ENCODE assay signal across 2 cellular contexts in the genomic region with DNA sequence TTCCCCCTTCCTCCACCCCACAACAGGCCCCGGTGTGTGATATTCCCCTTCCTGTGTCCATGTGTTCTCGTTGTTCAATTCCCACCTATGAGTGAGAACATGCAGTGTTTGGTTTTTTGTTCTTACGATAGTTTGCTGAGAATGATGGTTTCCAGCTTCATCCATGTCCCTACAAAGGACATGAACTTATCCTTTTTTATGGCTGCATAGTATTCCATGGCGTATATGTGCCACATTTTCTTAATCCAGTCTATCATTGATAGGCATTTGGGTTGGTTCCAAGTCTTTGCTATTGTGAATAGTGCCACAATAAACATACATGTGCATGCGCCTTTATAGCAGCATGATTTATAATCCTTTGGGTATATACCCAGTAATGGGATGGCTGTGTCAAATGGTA. TPM values are rescaled to one million over a fixed set of nuclear protein-coding genes. Genes with fewer than 3 reads are reported as not detected.
"Had no signal": no experiment of that assay in that cellular context is flagged by ENCODE, and none has a peak within 500 bp of the region (broad histone marks: within the 10 kb centered on the region; RNA-seq: fewer than 3 reads in every experiment).

No MANE protein-coding gene starts in this region.

RNA-seq across cellular contexts. Expression of gene RPRML, which starts 24.8 kb away (rescaled TPM):
- total RNA-seq: GM23248, HFFc6 had no signal
- polyA plus RNA-seq: GM23248 had no signal
